In genomic region chr16:84751241-84751640, GRCh38 we compare ENCODE assay signal across 16 cellular contexts. TPM values are rescaled to one million over a fixed set of nuclear protein-coding genes. Genes with fewer than 3 reads are reported as not detected.
DNase-seq lines count a peak whose midpoint lies in the region; ATAC-seq lines count a peak whose summit lies in the region.
"Had no signal": no experiment of that assay in that cellular context is flagged by ENCODE, and none has a peak within 500 bp of the region (broad histone marks: within the 10 kb centered on the region; RNA-seq: fewer than 3 reads in every experiment).

No MANE protein-coding gene starts in this region.

- ATAC-seq in stimulated activated naive B cell treated with anti-CD40 and anti-IgM and Interleukin-4, amounts not matched to agents 10 μg/mL and 1 μg/mL and 100 μg/mL, for 72 hours (replicated peaks), result peak; percentile 46 to 55
- ATAC-seq in HG03571 (IDR thresholded peaks at IDR 0.05; ENCODE audit: unreplicated experiment), result no peak

- peak overlapping the region; percentile 40 for H3K4me3 Mint-ChIP-seq in activated CD4-positive, alpha-beta T cell treated with anti-CD3 and anti-CD28 coated beads, Interleukin-2, amount 10 ng/mL, durations not matched to agents 24 days and 14 days
- H3K4me3 Mint-ChIP-seq in stimulated activated naive B cell treated with anti-CD40 and anti-IgM and Interleukin-4, amounts not matched to agents 10 μg/mL and 1 μg/mL and 100 μg/mL, for 72 hours, result peak overlapping the region in 1 of 2 donors; percentile 19
- H3K4me3 Mint-ChIP-seq: nephron progenitor cell had no signal

- no peaks in the 10 kb centered on the region for H3K9me3 Mint-ChIP-seq in activated CD4-positive, alpha-beta T cell treated with anti-CD3 and anti-CD28 coated beads, Interleukin-2, amount 10 ng/mL, durations not matched to agents 24 days and 14 days
- H3K9me3 Mint-ChIP-seq in stimulated activated naive B cell treated with anti-CD40 and anti-IgM and Interleukin-4, amounts not matched to agents 10 μg/mL and 1 μg/mL and 100 μg/mL, for 72 hours, result no peaks in the 10 kb centered on the region
- H3K9me3 Mint-ChIP-seq: nephron progenitor cell had no signal

- H3K4me1 Mint-ChIP-seq in activated CD4-positive, alpha-beta T cell treated with anti-CD3 and anti-CD28 coated beads, Interleukin-2, amount 10 ng/mL, durations not matched to agents 24 days and 14 days, result peaks cover 52% of the 10 kb centered on the region
- H3K4me1 Mint-ChIP-seq in stimulated activated naive B cell treated with anti-CD40 and anti-IgM and Interleukin-4, amounts not matched to agents 10 μg/mL and 1 μg/mL and 100 μg/mL, for 72 hours, result peaks cover 40 to 69% of the 10 kb centered on the region in 2 donors

- H3K27ac ChIP-seq in epithelial cell of prostate, result peak overlapping the region; percentile 9
- H3K27ac ChIP-seq: SK-N-MC had no signal

- H3K36me3 Mint-ChIP-seq in activated CD4-positive, alpha-beta T cell treated with anti-CD3 and anti-CD28 coated beads, Interleukin-2, amount 10 ng/mL, durations not matched to agents 24 days and 14 days (ENCODE audit: low read depth), result peaks cover 30% of the 10 kb centered on the region
- H3K36me3 Mint-ChIP-seq in stimulated activated naive B cell treated with anti-CD40 and anti-IgM and Interleukin-4, amounts not matched to agents 10 μg/mL and 1 μg/mL and 100 μg/mL, for 72 hours, result peaks cover 14 to 38% of the 10 kb centered on the region in 2 donors

- H3K27me3 Mint-ChIP-seq in activated CD4-positive, alpha-beta T cell treated with anti-CD3 and anti-CD28 coated beads, Interleukin-2, amount 10 ng/mL, durations not matched to agents 24 days and 14 days, result no peaks in the 10 kb centered on the region
- H3K27me3 Mint-ChIP-seq in stimulated activated naive B cell treated with anti-CD40 and anti-IgM and Interleukin-4, amounts not matched to agents 10 μg/mL and 1 μg/mL and 100 μg/mL, for 72 hours, result no peaks in the 10 kb centered on the region

- H3K27ac Mint-ChIP-seq in activated CD4-positive, alpha-beta T cell treated with anti-CD3 and anti-CD28 coated beads, Interleukin-2, amount 10 ng/mL, durations not matched to agents 24 days and 14 days, result no peak overlapping the region
- peak overlapping the region; percentile 17 for H3K27ac Mint-ChIP-seq in stimulated activated naive B cell treated with anti-CD40 and anti-IgM and Interleukin-4, amounts not matched to agents 10 μg/mL and 1 μg/mL and 100 μg/mL, for 72 hours
- H3K27ac Mint-ChIP-seq: nephron progenitor cell had no signal

- DNase-seq in activated CD4-positive, alpha-beta T cell treated with anti-CD3 and anti-CD28 coated beads, Interleukin-2, amount 10 ng/mL, durations not matched to agents 24 days and 14 days, result no peak
- no peak for DNase-seq in activated CD4-positive, alpha-beta T cell treated with anti-CD3 and anti-CD28 coated beads, Interleukin-2, amount 50 U/mL, for 4 hours
- DNase-seq in OCI-M1 (lab: John Stamatoyannopoulos, UW) (peak; percentile 9), epithelial cell of prostate (ENCODE audit: low read depth, low spot score) (no peak), DMS153 treated with DMSO at 0.1 percent for 48 hours (lab: John Stamatoyannopoulos, UW; ENCODE audit: unreplicated experiment) (no peak), GM19238 (ENCODE audit: insufficient read length, low spot score) (no peak)
- no peak for DNase-seq in stimulated activated naive B cell treated with anti-CD40 and anti-IgM and Interleukin-4, amounts not matched to agents 10 μg/mL and 1 μg/mL and 100 μg/mL, for 72 hours
- DNase-seq: 8988T; activated effector memory CD4-positive, alpha-beta T cell treated with Interleukin-2 at 50 U/mL for 16 hours; glutamatergic neuron; KBM-7; NCI-H1930; NCI-H774; nephron progenitor cell had no signal

- intact Hi-C loops in activated CD4-positive, alpha-beta T cell treated with anti-CD3 and anti-CD28 coated beads, Interleukin-2, amount 10 ng/mL, durations not matched to agents 24 days and 14 days (cut with micrococcal nuclease), result loop anchor here (5.0 to 10.0 kb wide), 2 partner anchors 221 to 334 kb away; no protein-coding TSS in a partner anchor

RNA-seq across cellular contexts. Expression of gene USP10, which starts 51.4 kb away (rescaled TPM):
- total RNA-seq in activated CD4-positive, alpha-beta T cell treated with anti-CD3 and anti-CD28 coated beads, Interleukin-2, amount 10 ng/mL, durations not matched to agents 24 days and 14 days, result 148 and 177 TPM in 2 replicates
